ENCODE assay signal across 1 cellular context in the genomic region with DNA sequence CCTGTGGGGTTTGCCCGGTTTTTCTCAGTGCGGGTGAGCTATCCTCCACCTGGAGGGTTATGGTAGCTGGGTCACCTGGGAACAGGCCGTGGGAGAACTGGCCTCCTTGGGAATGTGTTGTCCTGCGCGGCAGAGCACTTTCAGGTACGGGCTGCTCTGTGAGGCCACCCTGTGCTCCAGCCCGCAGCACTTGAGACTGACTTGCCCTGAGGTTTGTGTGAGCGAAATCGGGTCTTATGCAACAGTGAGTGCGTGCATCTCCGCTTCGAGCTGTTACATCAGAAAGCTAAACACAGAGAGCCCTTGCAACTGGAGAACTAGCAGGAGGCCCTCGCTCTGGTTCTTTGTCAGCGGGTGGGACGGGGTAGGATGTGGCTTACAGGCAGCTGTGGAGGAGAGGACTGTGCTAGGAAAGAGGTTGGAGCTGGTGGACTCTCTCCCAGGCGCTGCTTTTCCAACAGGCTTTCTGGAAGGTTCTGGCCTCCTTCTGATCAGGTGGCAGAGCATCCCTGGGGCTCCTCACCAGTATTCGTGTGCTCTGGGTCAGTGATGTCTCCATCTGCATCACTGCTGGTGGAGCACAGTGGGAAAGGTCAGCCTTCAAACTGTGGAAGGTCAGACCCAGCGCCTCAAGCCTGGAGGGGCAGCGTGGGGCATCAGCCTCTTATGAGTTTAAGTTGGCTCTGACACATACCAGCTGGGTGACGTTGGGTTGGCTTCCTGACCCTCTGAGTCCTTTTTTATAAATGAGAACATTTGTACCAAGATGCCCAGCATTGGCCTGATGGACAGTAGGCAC.
TF ChIP-seq lines count a peak whose summit lies in the region.

No MANE protein-coding gene starts in this region.

TF ChIP-seq in HepG2, 621 proteins besides CTCF, POLR2A, EP300 and RAD21 (continued from another document and continues in another):
- TF ChIP-seq, protein P1, sequence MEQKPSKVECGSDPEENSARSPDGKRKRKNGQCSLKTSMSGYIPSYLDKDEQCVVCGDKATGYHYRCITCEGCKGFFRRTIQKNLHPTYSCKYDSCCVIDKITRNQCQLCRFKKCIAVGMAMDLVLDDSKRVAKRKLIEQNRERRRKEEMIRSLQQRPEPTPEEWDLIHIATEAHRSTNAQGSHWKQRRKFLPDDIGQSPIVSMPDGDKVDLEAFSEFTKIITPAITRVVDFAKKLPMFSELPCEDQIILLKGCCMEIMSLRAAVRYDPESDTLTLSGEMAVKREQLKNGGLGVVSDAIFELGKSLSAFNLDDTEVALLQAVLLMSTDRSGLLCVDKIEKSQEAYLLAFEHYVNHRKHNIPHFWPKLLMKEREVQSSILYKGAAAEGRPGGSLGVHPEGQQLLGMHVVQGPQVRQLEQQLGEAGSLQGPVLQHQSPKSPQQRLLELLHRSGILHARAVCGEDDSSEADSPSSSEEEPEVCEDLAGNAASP (CRISPR knock-in tag; IDR thresholded peaks at IDR 0.05; ENCODE audit: borderline replicate concordance), result peak; percentile 55; the same call in 1 of the 2 replicates
- TF ChIP-seq, protein P2, sequence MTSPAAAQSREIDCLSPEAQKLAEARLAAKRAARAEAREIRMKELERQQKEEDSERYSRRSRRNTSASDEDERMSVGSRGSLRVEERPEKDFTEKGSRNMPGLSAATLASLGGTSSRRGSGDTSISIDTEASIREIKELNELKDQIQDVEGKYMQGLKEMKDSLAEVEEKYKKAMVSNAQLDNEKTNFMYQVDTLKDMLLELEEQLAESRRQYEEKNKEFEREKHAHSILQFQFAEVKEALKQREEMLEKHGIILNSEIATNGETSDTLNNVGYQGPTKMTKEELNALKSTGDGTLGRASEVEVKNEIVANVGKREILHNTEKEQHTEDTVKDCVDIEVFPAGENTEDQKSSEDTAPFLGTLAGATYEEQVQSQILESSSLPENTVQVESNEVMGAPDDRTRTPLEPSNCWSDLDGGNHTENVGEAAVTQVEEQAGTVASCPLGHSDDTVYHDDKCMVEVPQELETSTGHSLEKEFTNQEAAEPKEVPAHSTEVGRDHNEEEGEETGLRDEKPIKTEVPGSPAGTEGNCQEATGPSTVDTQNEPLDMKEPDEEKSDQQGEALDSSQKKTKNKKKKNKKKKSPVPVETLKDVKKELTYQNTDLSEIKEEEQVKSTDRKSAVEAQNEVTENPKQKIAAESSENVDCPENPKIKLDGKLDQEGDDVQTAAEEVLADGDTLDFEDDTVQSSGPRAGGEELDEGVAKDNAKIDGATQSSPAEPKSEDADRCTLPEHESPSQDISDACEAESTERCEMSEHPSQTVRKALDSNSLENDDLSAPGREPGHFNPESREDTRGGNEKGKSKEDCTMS (CRISPR knock-in tag; conservative IDR thresholded peaks at IDR 0.05), result no peak
- TF ChIP-seq, protein P3, sequence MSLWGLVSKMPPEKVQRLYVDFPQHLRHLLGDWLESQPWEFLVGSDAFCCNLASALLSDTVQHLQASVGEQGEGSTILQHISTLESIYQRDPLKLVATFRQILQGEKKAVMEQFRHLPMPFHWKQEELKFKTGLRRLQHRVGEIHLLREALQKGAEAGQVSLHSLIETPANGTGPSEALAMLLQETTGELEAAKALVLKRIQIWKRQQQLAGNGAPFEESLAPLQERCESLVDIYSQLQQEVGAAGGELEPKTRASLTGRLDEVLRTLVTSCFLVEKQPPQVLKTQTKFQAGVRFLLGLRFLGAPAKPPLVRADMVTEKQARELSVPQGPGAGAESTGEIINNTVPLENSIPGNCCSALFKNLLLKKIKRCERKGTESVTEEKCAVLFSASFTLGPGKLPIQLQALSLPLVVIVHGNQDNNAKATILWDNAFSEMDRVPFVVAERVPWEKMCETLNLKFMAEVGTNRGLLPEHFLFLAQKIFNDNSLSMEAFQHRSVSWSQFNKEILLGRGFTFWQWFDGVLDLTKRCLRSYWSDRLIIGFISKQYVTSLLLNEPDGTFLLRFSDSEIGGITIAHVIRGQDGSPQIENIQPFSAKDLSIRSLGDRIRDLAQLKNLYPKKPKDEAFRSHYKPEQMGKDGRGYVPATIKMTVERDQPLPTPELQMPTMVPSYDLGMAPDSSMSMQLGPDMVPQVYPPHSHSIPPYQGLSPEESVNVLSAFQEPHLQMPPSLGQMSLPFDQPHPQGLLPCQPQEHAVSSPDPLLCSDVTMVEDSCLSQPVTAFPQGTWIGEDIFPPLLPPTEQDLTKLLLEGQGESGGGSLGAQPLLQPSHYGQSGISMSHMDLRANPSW (CRISPR knock-in tag; IDR thresholded peaks at IDR 0.05; ENCODE audit: borderline replicate concordance), result no peak
- TF ChIP-seq ZMAT3 (CRISPR knock-in tag; conservative IDR thresholded peaks at IDR 0.05), result 0 out of 2 replicates have a peak, but pooled peaks have one; percentile 31
- TF ChIP-seq ZNF660 (CRISPR knock-in tag; IDR thresholded peaks at IDR 0.05; ENCODE audit: borderline replicate concordance, low read depth), result no peak
- TF ChIP-seq ZNF138 (CRISPR knock-in tag; IDR thresholded peaks at IDR 0.05; ENCODE audit: low read depth), result no peak
- 0 out of 2 replicates have a peak, but pooled peaks have one; percentile 67 for TF ChIP-seq ZNF264 (CRISPR knock-in tag; IDR thresholded peaks at IDR 0.05)
- no peak for TF ChIP-seq MBD4 (IDR thresholded peaks at IDR 0.05; ENCODE audit: borderline replicate concordance, low read length)
- TF ChIP-seq GATAD1 (CRISPR knock-in tag; IDR thresholded peaks at IDR 0.05), result peak; percentile 37; the same call in 1 of the 2 replicates
- no peak for TF ChIP-seq NFE2L1 (CRISPR knock-in tag; IDR thresholded peaks at IDR 0.05; ENCODE audit: borderline replicate concordance)
- no peak for TF ChIP-seq MXI1 (IDR thresholded peaks at IDR 0.05; ENCODE audit: borderline replicate concordance, low read depth, low read length)
- TF ChIP-seq SP140L (CRISPR knock-in tag; IDR thresholded peaks at IDR 0.05; ENCODE audit: borderline replicate concordance), result no peak
- peak; percentile 87; the same call in 1 of the 2 replicates for TF ChIP-seq CBX5 (CRISPR knock-in tag; IDR thresholded peaks at IDR 0.05; ENCODE audit: borderline replicate concordance)
- TF ChIP-seq SMARCC2 (IDR thresholded peaks at IDR 0.05), result no peak
- TF ChIP-seq, protein P4, sequence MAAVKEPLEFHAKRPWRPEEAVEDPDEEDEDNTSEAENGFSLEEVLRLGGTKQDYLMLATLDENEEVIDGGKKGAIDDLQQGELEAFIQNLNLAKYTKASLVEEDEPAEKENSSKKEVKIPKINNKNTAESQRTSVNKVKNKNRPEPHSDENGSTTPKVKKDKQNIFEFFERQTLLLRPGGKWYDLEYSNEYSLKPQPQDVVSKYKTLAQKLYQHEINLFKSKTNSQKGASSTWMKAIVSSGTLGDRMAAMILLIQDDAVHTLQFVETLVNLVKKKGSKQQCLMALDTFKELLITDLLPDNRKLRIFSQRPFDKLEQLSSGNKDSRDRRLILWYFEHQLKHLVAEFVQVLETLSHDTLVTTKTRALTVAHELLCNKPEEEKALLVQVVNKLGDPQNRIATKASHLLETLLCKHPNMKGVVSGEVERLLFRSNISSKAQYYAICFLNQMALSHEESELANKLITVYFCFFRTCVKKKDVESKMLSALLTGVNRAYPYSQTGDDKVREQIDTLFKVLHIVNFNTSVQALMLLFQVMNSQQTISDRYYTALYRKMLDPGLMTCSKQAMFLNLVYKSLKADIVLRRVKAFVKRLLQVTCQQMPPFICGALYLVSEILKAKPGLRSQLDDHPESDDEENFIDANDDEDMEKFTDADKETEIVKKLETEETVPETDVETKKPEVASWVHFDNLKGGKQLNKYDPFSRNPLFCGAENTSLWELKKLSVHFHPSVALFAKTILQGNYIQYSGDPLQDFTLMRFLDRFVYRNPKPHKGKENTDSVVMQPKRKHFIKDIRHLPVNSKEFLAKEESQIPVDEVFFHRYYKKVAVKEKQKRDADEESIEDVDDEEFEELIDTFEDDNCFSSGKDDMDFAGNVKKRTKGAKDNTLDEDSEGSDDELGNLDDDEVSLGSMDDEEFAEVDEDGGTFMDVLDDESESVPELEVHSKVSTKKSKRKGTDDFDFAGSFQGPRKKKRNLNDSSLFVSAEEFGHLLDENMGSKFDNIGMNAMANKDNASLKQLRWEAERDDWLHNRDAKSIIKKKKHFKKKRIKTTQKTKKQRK (IDR thresholded peaks at IDR 0.05; ENCODE audit: low read length), result no peak
- TF ChIP-seq ZNF782 (CRISPR knock-in tag; IDR thresholded peaks at IDR 0.05; ENCODE audit: borderline replicate concordance), result peak; percentile 85; the same call in 1 of the 2 replicates
- peak; percentile 51 for TF ChIP-seq RBM22 (optimal IDR thresholded peaks at IDR 0.05; ENCODE audit: low read length)
- TF ChIP-seq TBX2 (CRISPR knock-in tag; IDR thresholded peaks at IDR 0.05; ENCODE audit: borderline replicate concordance), result peak; percentile 56; the same call in 1 of the 2 replicates
- no peak for TF ChIP-seq AKAP8 (CRISPR knock-in tag; IDR thresholded peaks at IDR 0.05)
- no peak for TF ChIP-seq TAF15 (IDR thresholded peaks at IDR 0.05; ENCODE audit: low read depth, low read length, poor library complexity, severe bottlenecking)
- TF ChIP-seq, protein P5, sequence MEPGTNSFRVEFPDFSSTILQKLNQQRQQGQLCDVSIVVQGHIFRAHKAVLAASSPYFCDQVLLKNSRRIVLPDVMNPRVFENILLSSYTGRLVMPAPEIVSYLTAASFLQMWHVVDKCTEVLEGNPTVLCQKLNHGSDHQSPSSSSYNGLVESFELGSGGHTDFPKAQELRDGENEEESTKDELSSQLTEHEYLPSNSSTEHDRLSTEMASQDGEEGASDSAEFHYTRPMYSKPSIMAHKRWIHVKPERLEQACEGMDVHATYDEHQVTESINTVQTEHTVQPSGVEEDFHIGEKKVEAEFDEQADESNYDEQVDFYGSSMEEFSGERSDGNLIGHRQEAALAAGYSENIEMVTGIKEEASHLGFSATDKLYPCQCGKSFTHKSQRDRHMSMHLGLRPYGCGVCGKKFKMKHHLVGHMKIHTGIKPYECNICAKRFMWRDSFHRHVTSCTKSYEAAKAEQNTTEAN (CRISPR knock-in tag; conservative IDR thresholded peaks at IDR 0.05), result no peak
- TF ChIP-seq DPF2 (CRISPR knock-in tag; IDR thresholded peaks at IDR 0.05; ENCODE audit: borderline replicate concordance, low read depth), result peak; percentile 75; the same call in 1 of the 2 replicates
- TF ChIP-seq, protein P6, sequence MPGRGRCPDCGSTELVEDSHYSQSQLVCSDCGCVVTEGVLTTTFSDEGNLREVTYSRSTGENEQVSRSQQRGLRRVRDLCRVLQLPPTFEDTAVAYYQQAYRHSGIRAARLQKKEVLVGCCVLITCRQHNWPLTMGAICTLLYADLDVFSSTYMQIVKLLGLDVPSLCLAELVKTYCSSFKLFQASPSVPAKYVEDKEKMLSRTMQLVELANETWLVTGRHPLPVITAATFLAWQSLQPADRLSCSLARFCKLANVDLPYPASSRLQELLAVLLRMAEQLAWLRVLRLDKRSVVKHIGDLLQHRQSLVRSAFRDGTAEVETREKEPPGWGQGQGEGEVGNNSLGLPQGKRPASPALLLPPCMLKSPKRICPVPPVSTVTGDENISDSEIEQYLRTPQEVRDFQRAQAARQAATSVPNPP (CRISPR knock-in tag; IDR thresholded peaks at IDR 0.05), result no peak
- TF ChIP-seq ZNF674 (CRISPR knock-in tag; IDR thresholded peaks at IDR 0.05; ENCODE audit: low read depth), result no peak
- peak; percentile 67; the same call in 1 of the 2 replicates for TF ChIP-seq REPIN1 (CRISPR knock-in tag; IDR thresholded peaks at IDR 0.05; ENCODE audit: borderline replicate concordance, low read depth)
- TF ChIP-seq ZFP37 (CRISPR knock-in tag; IDR thresholded peaks at IDR 0.05; ENCODE audit: borderline replicate concordance), result no peak
- no peak for TF ChIP-seq ZNF816 (CRISPR knock-in tag; IDR thresholded peaks at IDR 0.05; ENCODE audit: borderline replicate concordance)
- no peak for TF ChIP-seq ZNF724P (CRISPR knock-in tag; IDR thresholded peaks at IDR 0.05; ENCODE audit: borderline replicate concordance)
- TF ChIP-seq, protein P7, sequence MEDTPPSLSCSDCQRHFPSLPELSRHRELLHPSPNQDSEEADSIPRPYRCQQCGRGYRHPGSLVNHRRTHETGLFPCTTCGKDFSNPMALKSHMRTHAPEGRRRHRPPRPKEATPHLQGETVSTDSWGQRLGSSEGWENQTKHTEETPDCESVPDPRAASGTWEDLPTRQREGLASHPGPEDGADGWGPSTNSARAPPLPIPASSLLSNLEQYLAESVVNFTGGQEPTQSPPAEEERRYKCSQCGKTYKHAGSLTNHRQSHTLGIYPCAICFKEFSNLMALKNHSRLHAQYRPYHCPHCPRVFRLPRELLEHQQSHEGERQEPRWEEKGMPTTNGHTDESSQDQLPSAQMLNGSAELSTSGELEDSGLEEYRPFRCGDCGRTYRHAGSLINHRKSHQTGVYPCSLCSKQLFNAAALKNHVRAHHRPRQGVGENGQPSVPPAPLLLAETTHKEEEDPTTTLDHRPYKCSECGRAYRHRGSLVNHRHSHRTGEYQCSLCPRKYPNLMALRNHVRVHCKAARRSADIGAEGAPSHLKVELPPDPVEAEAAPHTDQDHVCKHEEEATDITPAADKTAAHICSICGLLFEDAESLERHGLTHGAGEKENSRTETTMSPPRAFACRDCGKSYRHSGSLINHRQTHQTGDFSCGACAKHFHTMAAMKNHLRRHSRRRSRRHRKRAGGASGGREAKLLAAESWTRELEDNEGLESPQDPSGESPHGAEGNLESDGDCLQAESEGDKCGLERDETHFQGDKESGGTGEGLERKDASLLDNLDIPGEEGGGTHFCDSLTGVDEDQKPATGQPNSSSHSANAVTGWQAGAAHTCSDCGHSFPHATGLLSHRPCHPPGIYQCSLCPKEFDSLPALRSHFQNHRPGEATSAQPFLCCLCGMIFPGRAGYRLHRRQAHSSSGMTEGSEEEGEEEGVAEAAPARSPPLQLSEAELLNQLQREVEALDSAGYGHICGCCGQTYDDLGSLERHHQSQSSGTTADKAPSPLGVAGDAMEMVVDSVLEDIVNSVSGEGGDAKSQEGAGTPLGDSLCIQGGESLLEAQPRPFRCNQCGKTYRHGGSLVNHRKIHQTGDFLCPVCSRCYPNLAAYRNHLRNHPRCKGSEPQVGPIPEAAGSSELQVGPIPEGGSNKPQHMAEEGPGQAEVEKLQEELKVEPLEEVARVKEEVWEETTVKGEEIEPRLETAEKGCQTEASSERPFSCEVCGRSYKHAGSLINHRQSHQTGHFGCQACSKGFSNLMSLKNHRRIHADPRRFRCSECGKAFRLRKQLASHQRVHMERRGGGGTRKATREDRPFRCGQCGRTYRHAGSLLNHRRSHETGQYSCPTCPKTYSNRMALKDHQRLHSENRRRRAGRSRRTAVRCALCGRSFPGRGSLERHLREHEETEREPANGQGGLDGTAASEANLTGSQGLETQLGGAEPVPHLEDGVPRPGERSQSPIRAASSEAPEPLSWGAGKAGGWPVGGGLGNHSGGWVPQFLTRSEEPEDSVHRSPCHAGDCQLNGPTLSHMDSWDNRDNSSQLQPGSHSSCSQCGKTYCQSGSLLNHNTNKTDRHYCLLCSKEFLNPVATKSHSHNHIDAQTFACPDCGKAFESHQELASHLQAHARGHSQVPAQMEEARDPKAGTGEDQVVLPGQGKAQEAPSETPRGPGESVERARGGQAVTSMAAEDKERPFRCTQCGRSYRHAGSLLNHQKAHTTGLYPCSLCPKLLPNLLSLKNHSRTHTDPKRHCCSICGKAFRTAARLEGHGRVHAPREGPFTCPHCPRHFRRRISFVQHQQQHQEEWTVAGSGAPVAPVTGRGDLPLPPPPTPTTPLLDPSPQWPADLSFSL (CRISPR knock-in tag; IDR thresholded peaks at IDR 0.05), result no peak
- TF ChIP-seq, protein P8, sequence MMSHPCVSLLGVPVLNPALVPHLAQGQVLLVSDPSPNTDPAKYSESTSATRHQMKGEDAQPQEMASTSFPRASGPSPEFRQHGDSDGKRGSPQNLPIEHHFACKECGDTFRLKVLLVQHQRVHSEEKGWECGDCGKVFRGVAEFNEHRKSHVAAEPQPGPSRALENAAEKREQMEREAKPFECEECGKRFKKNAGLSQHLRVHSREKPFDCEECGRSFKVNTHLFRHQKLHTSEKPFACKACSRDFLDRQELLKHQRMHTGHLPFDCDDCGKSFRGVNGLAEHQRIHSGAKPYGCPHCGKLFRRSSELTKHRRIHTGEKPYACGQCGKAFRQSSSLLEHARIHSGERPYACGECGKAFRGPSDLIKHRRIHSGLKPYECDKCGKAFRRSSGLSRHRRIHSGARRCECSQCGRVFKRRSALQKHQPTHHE (CRISPR knock-in tag; IDR thresholded peaks at IDR 0.05; ENCODE audit: borderline replicate concordance), result no peak
- TF ChIP-seq ZNF124 (CRISPR knock-in tag; IDR thresholded peaks at IDR 0.05), result no peak
- no peak for TF ChIP-seq KLF15 (CRISPR knock-in tag; IDR thresholded peaks at IDR 0.05; ENCODE audit: borderline replicate concordance)
- no peak for TF ChIP-seq STAG1 (CRISPR knock-in tag; IDR thresholded peaks at IDR 0.05)
